Comparison of ENCODE assay signal across 1 cellular context in the genomic region with DNA sequence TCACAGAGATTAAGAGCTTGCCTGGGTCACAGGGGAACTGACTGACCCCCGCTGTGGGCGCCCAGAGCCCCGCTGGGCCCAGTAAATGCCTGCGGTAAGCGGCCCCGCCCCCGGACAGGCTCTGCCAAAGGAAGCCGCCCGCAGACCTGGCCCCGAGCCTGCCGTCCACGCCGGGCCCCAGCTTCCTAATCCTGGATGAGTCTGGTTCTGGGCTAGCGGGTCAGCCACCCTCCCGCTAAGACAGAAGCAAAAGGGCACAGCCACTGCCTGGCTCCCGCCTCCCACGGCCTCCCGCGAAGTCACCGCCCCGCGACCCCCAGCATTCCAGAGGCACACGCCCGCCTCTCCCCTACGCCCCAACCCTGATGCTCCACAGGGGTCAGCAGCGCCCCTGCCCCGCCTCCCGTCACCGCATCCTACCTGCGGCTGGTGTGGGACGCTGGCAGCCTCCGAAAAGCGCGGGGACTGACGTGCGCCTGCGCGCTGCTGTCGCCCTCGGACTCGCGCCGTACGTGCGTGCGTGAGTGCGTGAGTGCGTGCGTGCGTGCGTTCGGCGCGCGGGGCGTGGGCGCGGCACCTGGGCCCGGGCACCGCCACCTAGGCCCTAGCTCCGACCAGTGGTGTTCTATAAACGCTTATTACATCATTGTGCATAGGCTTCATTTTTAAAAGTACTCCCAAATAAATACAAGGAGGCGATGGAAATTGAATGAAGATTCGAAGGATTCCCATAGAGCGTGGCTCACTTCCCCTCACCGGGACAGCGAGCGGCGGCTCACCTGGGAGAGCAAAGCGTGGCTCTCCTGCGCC.
TF ChIP-seq lines count a peak whose summit lies in the region.

A gene with protein sequence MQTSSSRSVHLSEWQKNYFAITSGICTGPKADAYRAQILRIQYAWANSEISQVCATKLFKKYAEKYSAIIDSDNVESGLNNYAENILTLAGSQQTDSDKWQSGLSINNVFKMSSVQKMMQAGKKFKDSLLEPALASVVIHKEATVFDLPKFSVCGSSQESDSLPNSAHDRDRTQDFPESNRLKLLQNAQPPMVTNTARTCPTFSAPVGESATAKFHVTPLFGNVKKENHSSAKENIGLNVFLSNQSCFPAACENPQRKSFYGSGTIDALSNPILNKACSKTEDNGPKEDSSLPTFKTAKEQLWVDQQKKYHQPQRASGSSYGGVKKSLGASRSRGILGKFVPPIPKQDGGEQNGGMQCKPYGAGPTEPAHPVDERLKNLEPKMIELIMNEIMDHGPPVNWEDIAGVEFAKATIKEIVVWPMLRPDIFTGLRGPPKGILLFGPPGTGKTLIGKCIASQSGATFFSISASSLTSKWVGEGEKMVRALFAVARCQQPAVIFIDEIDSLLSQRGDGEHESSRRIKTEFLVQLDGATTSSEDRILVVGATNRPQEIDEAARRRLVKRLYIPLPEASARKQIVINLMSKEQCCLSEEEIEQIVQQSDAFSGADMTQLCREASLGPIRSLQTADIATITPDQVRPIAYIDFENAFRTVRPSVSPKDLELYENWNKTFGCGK (minus strand): TSS at position 470 of the 810 bp plus-strand sequence. CDS start 3,063 bp downstream, outside the sequence.

TF ChIP-seq in WTC11, 78 proteins besides CTCF, POLR2A, EP300 and RAD21 (continued from another document):
- TF ChIP-seq NFE2L1 (CRISPR knock-in tag; IDR thresholded peaks at IDR 0.05) (peak; percentile 88; the same call in 1 of the 2 replicates), NFYB (CRISPR knock-in tag; conservative IDR thresholded peaks at IDR 0.05; ENCODE audit: low read depth) (no peak), OVOL2 (CRISPR knock-in tag; IDR thresholded peaks at IDR 0.05; ENCODE audit: borderline replicate concordance) (no peak), JAZF1 (CRISPR knock-in tag; IDR thresholded peaks at IDR 0.05) (no peak), ELF4 (CRISPR knock-in tag; IDR thresholded peaks at IDR 0.05; ENCODE audit: low read depth) (no peak), CREB1 (CRISPR knock-in tag; IDR thresholded peaks at IDR 0.05) (peak; percentile 78; the same call in 1 of the 2 replicates)
- TF ChIP-seq, protein P1, sequence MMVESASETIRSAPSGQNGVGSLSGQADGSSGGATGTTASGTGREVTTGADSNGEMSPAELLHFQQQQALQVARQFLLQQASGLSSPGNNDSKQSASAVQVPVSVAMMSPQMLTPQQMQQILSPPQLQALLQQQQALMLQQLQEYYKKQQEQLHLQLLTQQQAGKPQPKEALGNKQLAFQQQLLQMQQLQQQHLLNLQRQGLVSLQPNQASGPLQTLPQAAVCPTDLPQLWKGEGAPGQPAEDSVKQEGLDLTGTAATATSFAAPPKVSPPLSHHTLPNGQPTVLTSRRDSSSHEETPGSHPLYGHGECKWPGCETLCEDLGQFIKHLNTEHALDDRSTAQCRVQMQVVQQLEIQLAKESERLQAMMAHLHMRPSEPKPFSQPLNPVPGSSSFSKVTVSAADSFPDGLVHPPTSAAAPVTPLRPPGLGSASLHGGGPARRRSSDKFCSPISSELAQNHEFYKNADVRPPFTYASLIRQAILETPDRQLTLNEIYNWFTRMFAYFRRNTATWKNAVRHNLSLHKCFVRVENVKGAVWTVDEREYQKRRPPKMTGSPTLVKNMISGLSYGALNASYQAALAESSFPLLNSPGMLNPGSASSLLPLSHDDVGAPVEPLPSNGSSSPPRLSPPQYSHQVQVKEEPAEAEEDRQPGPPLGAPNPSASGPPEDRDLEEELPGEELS (CRISPR knock-in tag; IDR thresholded peaks at IDR 0.05), result peak; percentile 77; the same call in 1 of the 2 replicates
- TF ChIP-seq, protein P2, sequence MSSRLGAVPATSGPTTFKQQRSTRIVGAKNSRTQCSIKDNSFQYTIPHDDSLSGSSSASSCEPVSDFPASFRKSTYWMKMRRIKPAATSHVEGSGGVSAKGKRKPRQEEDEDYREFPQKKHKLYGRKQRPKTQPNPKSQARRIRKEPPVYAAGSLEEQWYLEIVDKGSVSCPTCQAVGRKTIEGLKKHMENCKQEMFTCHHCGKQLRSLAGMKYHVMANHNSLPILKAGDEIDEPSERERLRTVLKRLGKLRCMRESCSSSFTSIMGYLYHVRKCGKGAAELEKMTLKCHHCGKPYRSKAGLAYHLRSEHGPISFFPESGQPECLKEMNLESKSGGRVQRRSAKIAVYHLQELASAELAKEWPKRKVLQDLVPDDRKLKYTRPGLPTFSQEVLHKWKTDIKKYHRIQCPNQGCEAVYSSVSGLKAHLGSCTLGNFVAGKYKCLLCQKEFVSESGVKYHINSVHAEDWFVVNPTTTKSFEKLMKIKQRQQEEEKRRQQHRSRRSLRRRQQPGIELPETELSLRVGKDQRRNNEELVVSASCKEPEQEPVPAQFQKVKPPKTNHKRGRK (CRISPR knock-in tag; IDR thresholded peaks at IDR 0.05; ENCODE audit: borderline replicate concordance), result no peak
